In genomic region chr1:79660127-79660526, GRCh38 we compare ENCODE assay signal across 15 cellular contexts.
"Had no signal": no experiment of that assay in that cellular context is flagged by ENCODE, and none has a peak within 500 bp of the region (broad histone marks: within the 10 kb centered on the region; RNA-seq: fewer than 3 reads in every experiment).

No MANE protein-coding gene starts in this region.

- H3K9me3 ChIP-seq: gastroesophageal sphincter, heart right ventricle, mucosa of descending colon, upper lobe of left lung had no signal

- ATAC-seq: gastroesophageal sphincter; heart right ventricle; left ventricle myocardium superior; mucosa of descending colon; stimulated activated naive CD8-positive, alpha-beta T cell treated with anti-CD3 and anti-CD28 coated beads, Interleukin-15, amount 100 ng/mL, for 72 hours had no signal

- H3K4me3 ChIP-seq: gastroesophageal sphincter, heart right ventricle, mucosa of descending colon, neural progenitor cell, upper lobe of left lung had no signal

- DNase-seq: activated CD4-positive, alpha-beta memory T cell treated with anti-CD3 and anti-CD28 coated beads for 36 hours; activated CD4-positive, alpha-beta T cell treated with anti-CD3 and anti-CD28 coated beads for 1 hour; activated gamma-delta T cell treated with Interleukin-2 at 50 U/mL for 16 hours; activated T-cell treated with anti-CD3 and anti-CD28 coated beads for 4 hours; effector CD4-positive, alpha-beta T cell; heart right ventricle; kidney glomerular epithelial cell; left ventricle myocardium superior; mucosa of descending colon; naive B cell; stimulated activated naive CD8-positive, alpha-beta T cell treated with anti-CD3 and anti-CD28 coated beads, Interleukin-15, amount 100 ng/mL, for 72 hours; upper lobe of left lung had no signal

- H3K27me3 ChIP-seq: gastroesophageal sphincter, heart right ventricle, neural progenitor cell, upper lobe of left lung had no signal

- H3K36me3 ChIP-seq: gastroesophageal sphincter, heart right ventricle, neural progenitor cell, upper lobe of left lung had no signal

- H3K27ac ChIP-seq: gastroesophageal sphincter, heart right ventricle, neural progenitor cell, upper lobe of left lung, VCaP had no signal

- H2AFZ ChIP-seq: neural progenitor cell had no signal

- H3K4me1 ChIP-seq: gastroesophageal sphincter, heart right ventricle, upper lobe of left lung had no signal

- H3K4me2 ChIP-seq: neural progenitor cell had no signal

- H3K9ac ChIP-seq: neural progenitor cell had no signal
